Comparison of ENCODE assay signal across 17 cellular contexts in genomic region chr2:108835038-108835437, GRCh38.
"Had no signal": no experiment of that assay in that cellular context is flagged by ENCODE, and none has a peak within 500 bp of the region (broad histone marks: within the 10 kb centered on the region; RNA-seq: fewer than 3 reads in every experiment).

No MANE protein-coding gene starts in this region.

- H3K27ac Mint-ChIP-seq: activated naive CD8-positive, alpha-beta T cell treated with anti-CD3 and anti-CD28 coated beads for 36 hours; dendritic cell treated with granulocyte-macrophage colony-stimulating factor and Interleukin-4, amounts not matched to agents 40 ng/mL and 50 ng/mL, for 4 days; immature natural killer cell; stimulated activated naive CD8-positive, alpha-beta T cell treated with anti-CD3 and anti-CD28 coated beads, Interleukin-15, amount 100 ng/mL, for 72 hours had no signal

- ATAC-seq: heart right ventricle; naive thymus-derived CD4-positive, alpha-beta T cell; psoas muscle; right cardiac atrium; stimulated activated naive CD8-positive, alpha-beta T cell treated with anti-CD3 and anti-CD28 coated beads, Interleukin-15, amount 100 ng/mL, for 72 hours had no signal

- DNase-seq: activated CD4-positive, alpha-beta T cell treated with anti-CD3 and anti-CD28 coated beads, Interleukin-2, amount 50 U/mL, for 1 hour; activated effector memory CD4-positive, alpha-beta T cell treated with Interleukin-2 at 50 U/mL for 16 hours; activated naive CD8-positive, alpha-beta T cell treated with anti-CD3 and anti-CD28 coated beads for 36 hours; amniotic stem cell; effector CD8-positive, alpha-beta T cell; heart right ventricle; immature natural killer cell; kidney glomerular epithelial cell; mesenchymal stem cell; naive thymus-derived CD4-positive, alpha-beta T cell; ovary; psoas muscle; right cardiac atrium; stimulated activated naive CD8-positive, alpha-beta T cell treated with anti-CD3 and anti-CD28 coated beads, Interleukin-15, amount 100 ng/mL, for 72 hours; transverse colon; uterus had no signal

- H3K4me3 Mint-ChIP-seq: activated naive CD8-positive, alpha-beta T cell treated with anti-CD3 and anti-CD28 coated beads for 36 hours; dendritic cell treated with granulocyte-macrophage colony-stimulating factor and Interleukin-4, amounts not matched to agents 40 ng/mL and 50 ng/mL, for 4 days; immature natural killer cell; naive thymus-derived CD4-positive, alpha-beta T cell; stimulated activated naive CD8-positive, alpha-beta T cell treated with anti-CD3 and anti-CD28 coated beads, Interleukin-15, amount 100 ng/mL, for 72 hours had no signal

- H3K27me3 Mint-ChIP-seq: activated naive CD8-positive, alpha-beta T cell treated with anti-CD3 and anti-CD28 coated beads for 36 hours; dendritic cell treated with granulocyte-macrophage colony-stimulating factor and Interleukin-4, amounts not matched to agents 40 ng/mL and 50 ng/mL, for 4 days; naive thymus-derived CD4-positive, alpha-beta T cell; stimulated activated naive CD8-positive, alpha-beta T cell treated with anti-CD3 and anti-CD28 coated beads, Interleukin-15, amount 100 ng/mL, for 72 hours had no signal
